Comparison of ENCODE assay signal across 25 cellular contexts in the genomic region with DNA sequence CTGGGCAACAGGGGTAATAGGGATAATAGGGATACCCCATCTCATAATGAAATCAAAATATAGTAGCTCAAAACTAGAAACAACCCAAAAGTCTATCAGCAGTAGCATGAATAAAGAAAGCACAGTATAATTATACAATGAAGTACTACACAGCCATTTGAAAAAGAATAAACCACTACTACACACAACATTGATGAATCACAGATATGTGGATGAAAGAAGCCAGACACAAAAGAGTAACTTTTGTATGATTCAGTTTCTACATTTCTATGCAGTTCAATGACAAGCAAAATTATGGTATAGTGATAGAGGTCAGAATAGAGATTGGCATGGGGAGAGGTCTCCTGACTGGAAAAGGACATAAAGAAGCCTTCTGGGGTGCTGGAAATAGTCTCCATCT. TPM values are rescaled to one million over a fixed set of nuclear protein-coding genes. Genes with fewer than 3 reads are reported as not detected.
"Had no signal": no experiment of that assay in that cellular context is flagged by ENCODE, and none has a peak within 500 bp of the region (broad histone marks: within the 10 kb centered on the region; RNA-seq: fewer than 3 reads in every experiment).

No MANE protein-coding gene starts in this region.

- DNase-seq: KBM-7, MV-4-11, NCI-H1092, NCI-H1105 treated with DMSO at 0.1 percent for 48 hours, NCI-H1417 treated with DMSO at 0.1 percent for 48 hours, NCI-H146, NCI-H1694 treated with DMSO at 0.1 percent for 48 hours, NCI-H1930, NCI-H2081, NCI-H2107, NCI-H2171, NCI-H226, NCI-H446, NCI-H510A, NCI-H524 treated with DMSO at 0.1 percent for 48 hours, NCI-H69, NCI-H774, SHP77 had no signal

- H3K27ac ChIP-seq: RWPE1 had no signal

- ATAC-seq: Panc1, SK-N-SH treated with all-trans-retinoic acid at 6 μM for 48 hours had no signal

RNA-seq across cellular contexts. Expression of a gene that starts 2.8 kb away (rescaled TPM):
- total RNA-seq: MCF 10A had no signal

RNA-seq across cellular contexts. Expression of a gene that starts 8.4 kb away (rescaled TPM):
- total RNA-seq: LHCN-M2, MCF 10A had no signal

RNA-seq across cellular contexts. Expression of a gene that starts 9.0 kb away (rescaled TPM):
- total RNA-seq: HT-29, LHCN-M2, MCF 10A, SK-MEL-5 had no signal
